ENCODE assay signal across 8 cellular contexts in genomic region chr14:105168496-105168978, GRCh38. TPM values are rescaled to one million over a fixed set of nuclear protein-coding genes. Genes with fewer than 3 reads are reported as not detected.
A peak's percentile ranks its signal among the peaks of the same experiment; 100 is the strongest.
DNase-seq lines count a peak whose midpoint lies in the region; ATAC-seq, FAIRE-seq and TF ChIP-seq lines count a peak whose summit lies in the region.

Gene JAG2 (minus strand): TSS chr14:105168776. CDS start chr14:105168420, 356 bp downstream.

- no peak for FAIRE-seq in pancreas (lab: Jason Lieb, UNC)

- H3K4me1 ChIP-seq in gastroesophageal sphincter = peaks cover 0 to 46% (median 16%) of the 10 kb centered on the region in 3 donors
- H3K4me1 ChIP-seq in pancreas = peaks cover 7 to 17% (median 13%) of the 10 kb centered on the region in 3 donors
- H3K4me1 ChIP-seq in aorta (ENCODE audit: control insufficient read depth in 1 of 2, insufficient read depth in 2 of 2, low read length in 2 of 2) = no peaks in the 10 kb centered on the region

- no peaks in the 10 kb centered on the region for H3K36me3 ChIP-seq in gastroesophageal sphincter
- no peaks in the 10 kb centered on the region for H3K36me3 ChIP-seq in pancreas
- no peaks in the 10 kb centered on the region for H3K36me3 ChIP-seq in aorta (ENCODE audit: control insufficient read depth in 1 of 2, insufficient read depth in 2 of 2, low read length in 1 of 2)

- DNase-seq in NCI-H1417 (lab: John Stamatoyannopoulos, UW) (peak; percentile 65 to 71 (median 65)), NCI-H1417 treated with DMSO at 0.1 percent for 48 hours (lab: John Stamatoyannopoulos, UW) (no peak), NCI-H774 (lab: John Stamatoyannopoulos, UW) (peak; percentile 39), pancreas (peak in 5 of 6 donors; percentile 59 to 82 (median 66)), aorta (peak in 1 of 2 donors; percentile 85)
- peak; percentile 35 for DNase-seq in activated effector memory CD4-positive, alpha-beta T cell treated with Interleukin-2 at 50 U/mL for 16 hours

- peak within 1 kb of the TSS; percentile 21 to 54 for H3K4me3 ChIP-seq in gastroesophageal sphincter
- peak within 1 kb of the TSS; percentile 16 to 56 (median 36) for H3K4me3 ChIP-seq in pancreas
- H3K4me3 ChIP-seq in aorta (ENCODE audit: low read length in 2 of 2) = peak within 1 kb of the TSS; percentile 27 to 32

- no peak for TF ChIP-seq EP300 in gastroesophageal sphincter (IDR thresholded peaks at IDR 0.05)

- ATAC-seq in gastroesophageal sphincter (peak; percentile 39), pancreas (peak in 2 of 4 donors; percentile 53 to 62), aorta (ENCODE audit: low FRiP score) (no peak), GM18502 (IDR thresholded peaks at IDR 0.05; ENCODE audit: poor library complexity, unreplicated experiment) (no peak)

- intact Hi-C loops in pancreas (cut with DNase I) = loop anchor here in 1 of 3 donors (10.0 kb wide), 1 partner anchor 74 kb away; no protein-coding TSS in a partner anchor
- intact Hi-C loops in aorta (cut with DNase I) = no loop called here

- WGBS in gastroesophageal sphincter (ENCODE audit: low coverage in 1 of 2), 2 donors = no CpG with 5 or more reads among the region's 84 CpGs
- WGBS in pancreas, 2 donors = 0 to 1% methylated on average over 14 to 84 of the region's 84 CpGs
- WGBS in aorta, 2 donors = 0 to 1% methylated on average over 4 to 84 of the region's 84 CpGs

- H3K9me3 ChIP-seq in gastroesophageal sphincter (no peaks in the 10 kb centered on the region), pancreas (no peaks in the 10 kb centered on the region), aorta (ENCODE audit: control insufficient read depth, low read length) (no peaks in the 10 kb centered on the region)

- peak within 1 kb of the TSS in 2 of 4 donors; percentile 60 to 64 for H3K27ac ChIP-seq in gastroesophageal sphincter
- no peak within 1 kb of the TSS for H3K27ac ChIP-seq in pancreas
- no peak within 1 kb of the TSS for H3K27ac ChIP-seq in aorta (ENCODE audit: low read depth in 1 of 2, low read length in 2 of 2)

- TF ChIP-seq POLR2A in gastroesophageal sphincter (IDR thresholded peaks at IDR 0.05) = no peak

- TF ChIP-seq CTCF in gastroesophageal sphincter (IDR thresholded peaks at IDR 0.05) (no peak), pancreas (IDR thresholded peaks at IDR 0.05) (no peak)

- H3K27me3 ChIP-seq in gastroesophageal sphincter (peaks cover 55% of the 10 kb centered on the region), pancreas (no peaks in the 10 kb centered on the region), aorta (ENCODE audit: control insufficient read depth in 1 of 2, insufficient read depth in 2 of 2, low read length in 1 of 2) (no peaks in the 10 kb centered on the region)

RNA-seq across cellular contexts. Expression of gene JAG2, which starts in this region (rescaled TPM):
- 10 to 100 TPM in 3 of 4 donors, 1 to 10 TPM in 1; 3.7 to 18.8 (median 14.5) TPM for total RNA-seq in gastroesophageal sphincter
- 10 to 100 TPM in 4 of 6 donors, 1 to 10 TPM in 2; 9.9 to 16.8 (median 10.7) TPM for total RNA-seq in pancreas
- 10 to 100 TPM; 25.3 to 38.3 TPM for polyA plus RNA-seq in pancreas
- total RNA-seq in aorta = 10 to 100 TPM; 15.0 to 32.1 TPM
- 1 to 10 TPM in 1 of 2 donors, under 1 TPM in 1; 0.13 to 1.1 TPM for polyA plus RNA-seq in aorta

Comparison
In these comparisons a context has a peak if more than half of its experiments do, and no peak if none do; other contexts are left out.
1. RNA of gene JAG2 (polyA plus RNA-seq): 25.3 to 38.3 TPM in pancreas; 0.13 to 1.1 TPM in aorta; every median in the first group is over 10 times any median in the second.
2. Peak in every context shown above with its lines, with median percentiles within 50 percentile points of each other: H3K4me3 ChIP-seq.